In genomic region chr1:113887776-113888175, GRCh38 we compare ENCODE assay signal across 32 cellular contexts. TPM values are rescaled to one million over a fixed set of nuclear protein-coding genes. Genes with fewer than 3 reads are reported as not detected.
DNase-seq lines count a peak whose midpoint lies in the region; ATAC-seq and TF ChIP-seq lines count a peak whose summit lies in the region.
"Had no signal": no experiment of that assay in that cellular context is flagged by ENCODE, and none has a peak within 500 bp of the region (broad histone marks: within the 10 kb centered on the region; RNA-seq: fewer than 3 reads in every experiment).

No MANE protein-coding gene starts in this region.

- H3K4me3 ChIP-seq in HCT116 (replicated peaks in 1 of 2; ENCODE audit: low read depth in 1 of 2, low read length in 2 of 2) (peak overlapping the region in 1 of 2 experiments; percentile 23; a peak in 2 of 4 replicates), hepatocyte (no peak overlapping the region), retinal pigment epithelial cell (ENCODE audit: low read length) (no peak overlapping the region)
- H3K4me3 ChIP-seq: lung, right lobe of liver had no signal

- no TSS peak for BruUV-seq in HCT116 (replicated peaks; lab: Mats Ljungman, UMichigan)

- H3K4me1 ChIP-seq in HCT116 (ENCODE audit: control insufficient read depth in 1 of 2, insufficient read depth in 2 of 2, low read length in 2 of 2) (peaks cover 34 to 43% of the 10 kb centered on the region in 2 experiments), hepatocyte (ENCODE audit: insufficient read depth) (no peaks in the 10 kb centered on the region)
- H3K4me1 ChIP-seq: Caco-2, right lobe of liver had no signal

- H3K4me2 ChIP-seq in HCT116 (ENCODE audit: low read length) (peak overlapping the region; percentile 59), hepatocyte (no peak overlapping the region)

- DNase-seq in HCT116 (ENCODE audit: low read depth, low spot score) (peak; percentile 63), T-helper 17 cell (no peak), hepatocyte (ENCODE audit: low spot score) (no peak), retinal pigment epithelial cell (ENCODE audit: low read depth) (peak; percentile 31), left ventricle myocardium superior (no peak), NCI-H1048 (lab: John Stamatoyannopoulos, UW) (no peak), globus pallidus (ENCODE audit: low spot score) (no peak)
- DNase-seq: activated CD4-positive, CD25-positive, alpha-beta regulatory T cell treated with anti-CD3 and anti-CD28 coated beads, Interleukin-2, amount 50 U/mL, for 72 hours; activated CD8-positive, alpha-beta T cell treated with anti-CD3 and anti-CD28 coated beads for 36 hours; anterior cingulate cortex; C1 segment of cervical spinal cord; Caco-2; GOT3; IMR-90; kidney; NCI-H1436; NCI-H2081 treated with DMSO at 0.1 percent for 48 hours; NCI-H345; NCI-H748 treated with DMSO at 0.1 percent for 48 hours; right lobe of liver; RPMI8226; stimulated activated CD4-positive, alpha-beta T cell treated with anti-CD3 and anti-CD28 coated beads, Interleukin-12 subunit alpha, Interleukin-12 subunit beta, amount 100 ng/mL, for 4 hours; stimulated activated CD4-positive, alpha-beta T cell treated with anti-CD3 and anti-CD28 coated beads, Interleukin-4, amount 100 ng/mL, for 24 hours; substantia nigra had no signal

- POLR2A ChIA-PET in HCT116 (lab: Charles Lee) = no interaction called here

- TF ChIP-seq CTCF in HCT116 (IDR thresholded peaks at IDR 0.05 in 2 of 3, conservative IDR thresholded peaks at IDR 0.05 in 1 of 3; ENCODE audit: borderline replicate concordance in 1 of 3, insufficient read depth in 1 of 3, low read depth in 2 of 3, low read length in 2 of 3) (no peak), hepatocyte (IDR thresholded peaks at IDR 0.05; ENCODE audit: poor library complexity) (no peak), retinal pigment epithelial cell (conservative IDR thresholded peaks at IDR 0.05; ENCODE audit: low read depth, low read length) (no peak)

- no peak for TF ChIP-seq POLR2A in HCT116 (IDR thresholded peaks at IDR 0.05; ENCODE audit: borderline replicate concordance, extremely low read depth, insufficient read depth, insufficient read length)

- no peaks in the 10 kb centered on the region for H4K20me1 ChIP-seq in HCT116 (ENCODE audit: insufficient read depth)
- H4K20me1 ChIP-seq in hepatocyte (ENCODE audit: insufficient read depth, poor library complexity, severe bottlenecking) = no peaks in the 10 kb centered on the region

- H3K9ac ChIP-seq in HCT116 (ENCODE audit: low read length) = no peak overlapping the region

- RAD21 ChIA-PET in HCT116 (lab: Charles Lee; ENCODE audit: low non-redundant PET in 1 of 2, low total read pairs in 2 of 2, uncharacterized antibody in 2 of 2, unreplicated experiment in 2 of 2) = no interaction called here

- H3K9me2 ChIP-seq in HCT116 (ENCODE audit: insufficient read depth) (no peaks in the 10 kb centered on the region), hepatocyte (replicated peaks; ENCODE audit: insufficient read depth) (no peaks in the 10 kb centered on the region)

- H3K27ac ChIP-seq in HCT116 (ENCODE audit: low read depth, low read length) (peak overlapping the region; percentile 25; the same call in 1 of the 2 replicates), hepatocyte (peak overlapping the region; percentile 35)
- H3K27ac ChIP-seq: right lobe of liver had no signal

- H3K27me3 ChIP-seq in HCT116 (ENCODE audit: insufficient read depth, low read length) (no peaks in the 10 kb centered on the region), hepatocyte (no peaks in the 10 kb centered on the region)
- H3K27me3 ChIP-seq: right lobe of liver had no signal

- no peaks in the 10 kb centered on the region for H3K9me3 ChIP-seq in HCT116 (ENCODE audit: control insufficient read depth in 1 of 2, insufficient read depth in 1 of 2, low read depth in 1 of 2, low read length in 2 of 2)
- H3K9me3 ChIP-seq in T-helper 17 cell (ENCODE audit: control insufficient read depth, low read length, poor library complexity, severe bottlenecking) = no peaks in the 10 kb centered on the region
- no peaks in the 10 kb centered on the region for H3K9me3 ChIP-seq in hepatocyte (ENCODE audit: low read depth)
- H3K9me3 ChIP-seq: Caco-2, mucosa of descending colon, right lobe of liver had no signal

- H3K36me3 ChIP-seq in HCT116 (ENCODE audit: control insufficient read depth in 1 of 2, insufficient read depth in 2 of 2, low read length in 2 of 2) = no peaks in the 10 kb centered on the region
- no peaks in the 10 kb centered on the region for H3K36me3 ChIP-seq in hepatocyte (replicated peaks; ENCODE audit: insufficient read depth, low read depth)
- H3K36me3 ChIP-seq: right lobe of liver had no signal

- peaks cover 28% of the 10 kb centered on the region for H3K4me1 Mint-ChIP-seq in T-helper 17 cell

- H3K4me3 Mint-ChIP-seq in T-helper 17 cell = no peak overlapping the region
- H3K4me3 Mint-ChIP-seq: activated CD8-positive, alpha-beta T cell treated with anti-CD3 and anti-CD28 coated beads for 36 hours; activated naive CD8-positive, alpha-beta T cell; stimulated activated effector memory CD8-positive, alpha-beta T cell treated with anti-CD3 and anti-CD28 coated beads, Interleukin-12 subunit alpha, Interleukin-12 subunit beta, amount 100 ng/mL, for 72 hours had no signal

- no peak for TF ChIP-seq RAD21 in HCT116 (IDR thresholded peaks at IDR 0.05; ENCODE audit: low read depth)

- peak overlapping the region; percentile 55 for H2AFZ ChIP-seq in HCT116 (ENCODE audit: low read depth, low read length, poor library complexity, severe bottlenecking)
- no peak overlapping the region for H2AFZ ChIP-seq in hepatocyte

- H3K36me3 Mint-ChIP-seq in T-helper 17 cell (ENCODE audit: low read depth) = no peaks in the 10 kb centered on the region

- peak; percentile 75 for ATAC-seq in HCT116
- ATAC-seq in T-helper 17 cell = no peak
- no peak for ATAC-seq in left ventricle myocardium superior
- no peak for ATAC-seq in HG03039 (IDR thresholded peaks at IDR 0.05; ENCODE audit: unreplicated experiment)
- ATAC-seq: activated CD8-positive, alpha-beta T cell treated with anti-CD3 and anti-CD28 coated beads for 36 hours; right lobe of liver; stimulated activated effector memory CD8-positive, alpha-beta T cell treated with anti-CD3 and anti-CD28 coated beads, Interleukin-12 subunit alpha, Interleukin-12 subunit beta, amount 100 ng/mL, for 72 hours had no signal

- H3K27me3 Mint-ChIP-seq in T-helper 17 cell = no peaks in the 10 kb centered on the region
- H3K27me3 Mint-ChIP-seq: activated CD8-positive, alpha-beta T cell treated with anti-CD3 and anti-CD28 coated beads for 36 hours; activated naive CD8-positive, alpha-beta T cell had no signal

- peak overlapping the region; percentile 44 for H3K27ac Mint-ChIP-seq in T-helper 17 cell
- H3K27ac Mint-ChIP-seq: activated CD8-positive, alpha-beta T cell treated with anti-CD3 and anti-CD28 coated beads for 36 hours; activated T-helper 2 cell treated with anti-CD3 and anti-CD28 coated beads, Interferon-gamma antibody, Interleukin-2, Interleukin-4, amounts not matched to agents 10 μg/mL and 5 μg/mL and 100 μg/mL, durations not matched to agents 14 hours and 24 hours and 36 hours; stimulated activated effector memory CD8-positive, alpha-beta T cell treated with anti-CD3 and anti-CD28 coated beads, Interleukin-12 subunit alpha, Interleukin-12 subunit beta, amount 100 ng/mL, for 72 hours had no signal

- CTCF ChIA-PET in HCT116 (lab: Charles Lee) = no interaction called here

- 93% methylated on average over 3 of the region's 3 CpGs for WGBS in hepatocyte (ENCODE audit: low lambda C conversion rate, missing lambda C conversion rate)

- no peaks in the 10 kb centered on the region for H3K79me2 ChIP-seq in HCT116 (ENCODE audit: insufficient read depth, low read length)
- no peaks in the 10 kb centered on the region for H3K79me2 ChIP-seq in hepatocyte

- intact Hi-C loops in HCT116 (cut with micrococcal nuclease) (no loop called here), left ventricle myocardium superior (cut with micrococcal nuclease) (no loop called here)

TF ChIP-seq in HCT116, 20 proteins besides CTCF, POLR2A, EP300 and RAD21 (continues in another document):
- TF ChIP-seq JUND (IDR thresholded peaks at IDR 0.05) (peak; percentile 82), SRF (IDR thresholded peaks at IDR 0.05; ENCODE audit: low read depth) (0 out of 2 replicates have a peak, but pooled peaks have one; percentile 34), TCF7L2 (IDR thresholded peaks at IDR 0.05; ENCODE audit: borderline replicate concordance, extremely low read depth, insufficient read depth, insufficient read length) (peak; percentile 85), SP1 (IDR thresholded peaks at IDR 0.05; ENCODE audit: low read depth) (peak; percentile 70), ELF1 (IDR thresholded peaks at IDR 0.05; ENCODE audit: borderline replicate concordance, low read depth) (no peak; the same call in 1 of the 2 replicates), ATF3 (IDR thresholded peaks at IDR 0.05) (no peak), EGR1 (IDR thresholded peaks at IDR 0.05; ENCODE audit: low read depth) (no peak), ZNF274 (IDR thresholded peaks at IDR 0.05; ENCODE audit: low read depth, low read length) (no peak)

RNA-seq across cellular contexts. Expression of gene BCL2L15, which starts 0.4 kb away (rescaled TPM):
- total RNA-seq in HCT116 (2021; ENCODE audit: unreplicated experiment) = 0.54 TPM
- polyA plus RNA-seq in HCT116 (2012) = 0.26 and 1.5 TPM in 2 replicates
- 1 to 10 TPM; 1.4 to 1.5 TPM for total RNA-seq in T-helper 17 cell
- total RNA-seq in hepatocyte = 0.80 and 3.0 TPM in 2 replicates
- polyA plus RNA-seq in hepatocyte = 0.66 and 0.84 TPM in 2 replicates
- total RNA-seq in left ventricle myocardium superior = not detected
- total RNA-seq: cardiac septum, SK-MEL-5 had no signal

RNA-seq across cellular contexts. Expression of gene PTPN22, which starts 16.3 kb away (rescaled TPM):
- 0.17 TPM for total RNA-seq in HCT116 (2021; ENCODE audit: unreplicated experiment)
- 0.08 TPM in 1 of 2 replicates, not detected in the other for polyA plus RNA-seq in HCT116 (2012)
- total RNA-seq in T-helper 17 cell = 10 to 100 TPM; 40.8 to 42.6 TPM
- total RNA-seq in hepatocyte = 0.17 TPM in 1 of 2 replicates, not detected in the other
- 0.47 TPM in 1 of 2 replicates, not detected in the other for polyA plus RNA-seq in hepatocyte
- 0.40 TPM for total RNA-seq in left ventricle myocardium superior
- total RNA-seq: Caco-2 had no signal

RNA-seq across cellular contexts. Expression of gene AP4B1, which starts 16.8 kb away (rescaled TPM):
- total RNA-seq in HCT116 (2021; ENCODE audit: unreplicated experiment) = 11.1 TPM
- 7.6 and 9.0 TPM in 2 replicates for polyA plus RNA-seq in HCT116 (2012)
- total RNA-seq in T-helper 17 cell = 10 to 100 TPM; 52.1 to 56.1 TPM
- 9.8 and 11.4 TPM in 2 replicates for total RNA-seq in hepatocyte
- polyA plus RNA-seq in hepatocyte = 11.1 and 12.0 TPM in 2 replicates
- total RNA-seq in left ventricle myocardium superior = 15.4 TPM

RNA-seq across cellular contexts. Expression of gene DCLRE1B, which starts 17.4 kb away (rescaled TPM):
- total RNA-seq in HCT116 (2021; ENCODE audit: unreplicated experiment) = 13.4 TPM
- polyA plus RNA-seq in HCT116 (2012) = 5.6 and 8.4 TPM in 2 replicates
- 1 to 10 TPM; 5.4 to 7.0 TPM for total RNA-seq in T-helper 17 cell
- total RNA-seq in hepatocyte = 6.0 and 6.6 TPM in 2 replicates
- 3.6 and 4.6 TPM in 2 replicates for polyA plus RNA-seq in hepatocyte
- 1.9 TPM for total RNA-seq in left ventricle myocardium superior

RNA-seq across cellular contexts. Expression of gene HIPK1, which starts 41.3 kb away (rescaled TPM):
- 40.1 TPM for total RNA-seq in HCT116 (2021; ENCODE audit: unreplicated experiment)
- 16.8 and 19.0 TPM in 2 replicates for polyA plus RNA-seq in HCT116 (2012)
- 100 to 1,000 TPM; 228 to 253 TPM for total RNA-seq in T-helper 17 cell
- total RNA-seq in hepatocyte = 31.6 and 34.1 TPM in 2 replicates
- 8.7 and 12.1 TPM in 2 replicates for polyA plus RNA-seq in hepatocyte
- total RNA-seq in left ventricle myocardium superior = 52.2 TPM

Comparison
In these comparisons a context has a peak if more than half of its experiments do, and no peak if none do; other contexts are left out.
1. DNase-seq: peak in HCT116 (single experiment) and retinal pigment epithelial cell (single experiment); none in T-helper 17 cell (0 of 3), hepatocyte (single experiment), left ventricle myocardium superior (single experiment), NCI-H1048 (single experiment) and globus pallidus (single experiment).
2. RNA of gene PTPN22, which starts 16.3 kb away (total RNA-seq): 40.8 to 42.6 TPM in T-helper 17 cell; 0.40 TPM in left ventricle myocardium superior (single experiment), 0.17 TPM in HCT116 (single experiment) and 0.17 TPM in hepatocyte; every median in the first group is over 10 times any median in the second.